In the genomic region with DNA sequence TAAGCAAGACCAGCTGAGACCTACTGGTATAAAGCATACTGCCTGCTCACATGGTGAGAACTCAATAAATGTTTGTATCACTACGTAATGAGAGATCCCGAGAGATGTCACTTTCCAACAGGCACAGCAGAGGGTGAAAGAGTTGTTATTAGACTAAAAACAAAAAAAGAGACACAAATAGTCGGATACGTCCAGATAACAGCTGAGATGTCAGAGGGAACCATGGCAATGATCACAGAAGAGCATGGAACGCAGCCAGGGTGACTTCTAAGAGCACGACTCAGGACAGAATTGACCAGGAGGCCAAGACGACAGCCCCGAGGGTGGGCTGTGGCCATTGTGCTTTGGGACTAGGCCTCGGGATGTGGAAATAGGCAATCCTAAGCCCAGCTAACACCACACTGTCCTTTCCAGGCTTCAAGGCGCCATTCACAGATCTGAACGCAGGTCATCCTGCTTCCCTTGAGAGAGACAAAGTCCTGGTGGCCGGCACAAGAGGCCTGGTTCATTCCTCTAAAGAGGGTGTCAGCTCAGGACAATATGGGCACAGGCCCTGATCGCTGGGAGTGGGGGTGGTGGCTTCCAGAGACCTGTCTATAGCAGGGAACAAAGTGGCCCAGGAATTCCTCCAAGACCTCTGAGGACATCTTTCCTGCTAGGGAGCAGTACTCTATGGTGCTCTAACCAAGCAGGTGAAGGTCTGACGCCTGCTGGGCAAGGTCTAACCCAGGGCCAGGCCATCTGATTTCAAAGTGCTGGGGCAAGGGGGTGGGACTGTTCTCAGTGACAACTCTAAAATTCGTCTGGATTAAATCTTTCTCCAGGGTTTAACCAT, we compare ENCODE assay signal across 13 cellular contexts. TPM values are rescaled to one million over a fixed set of nuclear protein-coding genes. Genes with fewer than 3 reads are reported as not detected.
DNase-seq lines count a peak whose midpoint lies in the region; TF ChIP-seq lines count a peak whose summit lies in the region.
"Had no signal": no experiment of that assay in that cellular context is flagged by ENCODE, and none has a peak within 500 bp of the region (broad histone marks: within the 10 kb centered on the region; RNA-seq: fewer than 3 reads in every experiment).

No MANE protein-coding gene starts in this region.

- no peak overlapping the region for H2AFZ ChIP-seq in Karpas-422 (ENCODE audit: low read length)

- DNase-seq in AG04450 (ENCODE audit: low read depth, low spot score): no peak
- DNase-seq in adrenal gland: peak; percentile 53 to 89 (median 75)
- DNase-seq in NCI-H69 (lab: John Stamatoyannopoulos, UW): no peak
- DNase-seq in Karpas-422: no peak
- DNase-seq in central memory CD4-positive, alpha-beta T cell: no peak
- DNase-seq: activated effector memory CD4-positive, alpha-beta T cell treated with Interleukin-2 at 50 U/mL for 16 hours; AML-193; colonic mucosa; GF-D8; NCI-H2227 treated with DMSO at 0.1 percent for 48 hours; stimulated activated naive CD4-positive, alpha-beta T cell; WERI-Rb-1 had no signal

- intact Hi-C loops in adrenal gland (cut with DNase I): loop anchor here (5.0 to 10.0 kb wide), 2 partner anchors 35 to 52 kb away; a partner anchor contains a TSS

- CTCF ChIA-PET in AG04450 (lab: Charles Lee): no interaction called here

- H3K4me1 ChIP-seq in adrenal gland (replicated peaks in 1 of 2) (peaks cover 51 to 74% of the 10 kb centered on the region in 2 donors), muscle layer of colon (ENCODE audit: insufficient read depth, low read length) (peaks cover 45% of the 10 kb centered on the region), Karpas-422 (ENCODE audit: low read length) (peaks cover 17% of the 10 kb centered on the region)

- POLR2A ChIA-PET in AG04450 (lab: Yijun Ruan, JAX): interaction anchor here (0.6 kb wide), 1 partner anchor 16 kb away, joined by 6 read pairs; no protein-coding TSS in a partner anchor

- H3K9ac ChIP-seq in muscle layer of colon (ENCODE audit: low read length): peak overlapping the region; percentile 39
- no peak overlapping the region for H3K9ac ChIP-seq in Karpas-422 (ENCODE audit: low read length)

- 21 to 41% (median 32%) methylated on average over 11 to 15 of the region's 15 CpGs for WGBS in adrenal gland, 4 donors

- H4K20me1 ChIP-seq in Karpas-422 (ENCODE audit: insufficient read depth, low read depth, low read length): peaks cover 27% of the 10 kb centered on the region

- peak in 1 of 2 donors; percentile 21 for TF ChIP-seq POLR2A in adrenal gland (IDR thresholded peaks at IDR 0.05)

- H3K9me3 ChIP-seq in AG04450 (ENCODE audit: control insufficient read depth, insufficient read depth, low read length): no peaks in the 10 kb centered on the region
- H3K9me3 ChIP-seq in adrenal gland (replicated peaks in 1 of 3): no peaks in the 10 kb centered on the region
- H3K9me3 ChIP-seq in muscle layer of colon (ENCODE audit: low read length): no peaks in the 10 kb centered on the region
- no peaks in the 10 kb centered on the region for H3K9me3 ChIP-seq in Karpas-422 (ENCODE audit: low read length)
- H3K9me3 ChIP-seq: colonic mucosa had no signal

- no peak for TF ChIP-seq CTCF in AG04450 (IDR thresholded peaks at IDR 0.05; ENCODE audit: low read depth, low read length)
- no peak for TF ChIP-seq CTCF in adrenal gland (IDR thresholded peaks at IDR 0.05)

- H3K4me3 ChIP-seq in AG04450 (ENCODE audit: low read depth, low read length) (no peak overlapping the region), adrenal gland (no peak overlapping the region), muscle layer of colon (ENCODE audit: low read depth in 1 of 2, low read length in 2 of 2) (no peak overlapping the region), Karpas-422 (ENCODE audit: low read length) (no peak overlapping the region)
- H3K4me3 ChIP-seq: colonic mucosa had no signal

- H3K36me3 ChIP-seq in adrenal gland (replicated peaks in 1 of 2): peaks cover 0 to 13% of the 10 kb centered on the region in 2 donors
- H3K36me3 ChIP-seq in muscle layer of colon (ENCODE audit: insufficient read depth, low read length): peaks cover 11% of the 10 kb centered on the region
- H3K36me3 ChIP-seq in Karpas-422 (ENCODE audit: insufficient read depth, low read length): 0 out of 2 replicates have a peak, but pooled peaks cover 8% of the 10 kb centered on the region
- H3K36me3 ChIP-seq: colonic mucosa had no signal

- H3K27ac ChIP-seq in AG04450 (ENCODE audit: low read depth, low read length): peak overlapping the region; percentile 21
- peak overlapping the region in 4 of 5 donors; percentile 43 to 96 (median 60) for H3K27ac ChIP-seq in adrenal gland
- no peak overlapping the region for H3K27ac ChIP-seq in muscle layer of colon (ENCODE audit: low read depth, low read length)
- no peak overlapping the region for H3K27ac ChIP-seq in Karpas-422 (ENCODE audit: low read length)
- H3K27ac ChIP-seq: colonic mucosa, WERI-Rb-1 had no signal

- H3K4me2 ChIP-seq in Karpas-422 (ENCODE audit: low read depth, low read length, poor library complexity, severe bottlenecking): no peak overlapping the region

- H3K79me2 ChIP-seq in Karpas-422 (ENCODE audit: low read length): peaks cover 67% of the 10 kb centered on the region

- H3K9me2 ChIP-seq in Karpas-422 (replicated peaks; ENCODE audit: insufficient read depth, low read length): no peaks in the 10 kb centered on the region

- H3K27me3 ChIP-seq in AG04450 (ENCODE audit: control insufficient read depth, insufficient read depth, low read length) (no peaks in the 10 kb centered on the region), adrenal gland (no peaks in the 10 kb centered on the region), muscle layer of colon (ENCODE audit: control insufficient read depth in 1 of 2, insufficient read depth in 2 of 2, low read length in 2 of 2) (no peaks in the 10 kb centered on the region), Karpas-422 (ENCODE audit: low read length) (no peaks in the 10 kb centered on the region)
- H3K27me3 ChIP-seq: colonic mucosa had no signal

RNA-seq across cellular contexts. Expression of a gene that starts 3.2 kb away (rescaled TPM):
- polyA plus RNA-seq in AG04450 (2011; rRNA removed) (40.2 and 57.9 TPM in 2 replicates), adrenal gland (100 to 1,000 TPM in 1 of 3 donors, 10 to 100 TPM in 2; 20.9 to 104 (median 96.4) TPM)
- 34.1 and 38.5 TPM in 2 replicates for polyA minus RNA-seq in AG04450 (2011; rRNA and poly(A)+ RNA removed)
- 100 to 1,000 TPM in 1 of 8 donors, 10 to 100 TPM in 7; 69.9 to 112 (median 87.4) TPM for total RNA-seq in adrenal gland
- 12.8 and 13.4 TPM in 2 replicates for total RNA-seq in Karpas-422 (2014; rRNA removed; shearing (Covaris generic); ENCODE audit: low replicate concordance)

RNA-seq across cellular contexts. Expression of a gene that starts 5.3 kb away (rescaled TPM):
- polyA plus RNA-seq in AG04450 (2011; rRNA removed) (5.0 and 6.0 TPM in 2 replicates), adrenal gland (1 to 10 TPM; 4.0 to 8.2 (median 7.3) TPM)
- polyA minus RNA-seq in AG04450 (2011; rRNA and poly(A)+ RNA removed): 5.1 and 6.6 TPM in 2 replicates
- total RNA-seq in adrenal gland: 10 to 100 TPM in 2 of 8 donors, 1 to 10 TPM in 6; 3.4 to 14.6 (median 8.7) TPM
- total RNA-seq in Karpas-422 (2014; rRNA removed; shearing (Covaris generic); ENCODE audit: low replicate concordance): 7.8 and 50.7 TPM in 2 replicates

RNA-seq across cellular contexts. Expression of a gene that starts 53.8 kb away (rescaled TPM):
- polyA plus RNA-seq in AG04450 (2011; rRNA removed) (5.1 and 6.5 TPM in 2 replicates), adrenal gland (10 to 100 TPM in 2 of 3 donors, 1 to 10 TPM in 1; 7.0 to 52.3 (median 38.5) TPM)
- polyA minus RNA-seq in AG04450 (2011; rRNA and poly(A)+ RNA removed): 6.7 TPM in 2 replicates
- total RNA-seq in adrenal gland: 10 to 100 TPM in 6 of 8 donors, 1 to 10 TPM in 2; 8.6 to 37.5 (median 16.1) TPM
- 5.3 and 9.5 TPM in 2 replicates for total RNA-seq in Karpas-422 (2014; rRNA removed; shearing (Covaris generic); ENCODE audit: low replicate concordance)

RNA-seq across cellular contexts. Expression of a gene that starts 58.5 kb away (rescaled TPM):
- polyA plus RNA-seq in AG04450 (2011; rRNA removed): 5.3 and 7.4 TPM in 2 replicates
- polyA minus RNA-seq in AG04450 (2011; rRNA and poly(A)+ RNA removed): 5.3 and 7.5 TPM in 2 replicates
- total RNA-seq in adrenal gland: 100 to 1,000 TPM in 1 of 8 donors, 10 to 100 TPM in 6, 1 to 10 TPM in 1; 8.5 to 106 (median 36.5) TPM
- 10 to 100 TPM in 2 of 3 donors, 1 to 10 TPM in 1; 6.7 to 63.1 (median 39.8) TPM for polyA plus RNA-seq in adrenal gland
- total RNA-seq in Karpas-422 (2014; rRNA removed; shearing (Covaris generic); ENCODE audit: low replicate concordance): 0.43 and 0.86 TPM in 2 replicates

Comparison
In these comparisons a context has a peak if more than half of its experiments do, and no peak if none do; other contexts are left out.
1. DNase-seq: peak in adrenal gland (7 of 7); none in AG04450 (single experiment), NCI-H69 (single experiment), Karpas-422 (single experiment) and central memory CD4-positive, alpha-beta T cell (single experiment).
2. H3K27ac ChIP-seq: peak in AG04450 (single experiment) and adrenal gland (4 of 5); none in muscle layer of colon (single experiment) and Karpas-422 (single experiment).